Comparison of ENCODE assay signal across 21 cellular contexts in the genomic region with DNA sequence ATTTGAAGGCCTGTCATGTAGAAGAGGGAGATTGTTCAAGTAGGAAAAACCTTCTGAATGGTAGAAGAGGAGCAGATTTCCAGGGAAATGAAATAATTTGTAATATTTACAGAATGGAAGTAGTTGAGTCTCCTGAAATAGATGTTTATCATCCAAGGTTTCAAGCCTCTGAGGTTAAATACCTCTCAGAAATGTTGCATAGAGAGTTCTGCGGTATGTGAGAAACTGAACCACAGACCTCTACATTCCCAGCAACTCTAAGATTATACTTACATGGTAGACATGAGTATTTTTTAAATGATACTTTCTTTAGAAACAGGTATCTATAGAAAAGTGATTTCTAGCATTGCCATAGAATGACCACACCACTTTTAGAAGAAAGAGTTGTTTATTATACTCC.
"Had no signal": no experiment of that assay in that cellular context is flagged by ENCODE, and none has a peak within 500 bp of the region (broad histone marks: within the 10 kb centered on the region; RNA-seq: fewer than 3 reads in every experiment).

No MANE protein-coding gene starts in this region.

- DNase-seq: activated CD8-positive, alpha-beta memory T cell treated with anti-CD3 and anti-CD28 coated beads, Interleukin-2, amount 50 U/mL, for 48 hours; activated CD8-positive, alpha-beta T cell treated with anti-CD3 and anti-CD28 coated beads for 36 hours; activated gamma-delta T cell treated with Interleukin-2 at 50 U/mL for 16 hours; amygdala; erythroblast; mucosa of descending colon; naive thymus-derived CD4-positive, alpha-beta T cell; small intestine; stimulated activated CD4-positive, alpha-beta T cell treated with anti-CD3 and anti-CD28 coated beads, Interleukin-4, amount 100 ng/mL, for 4 hours; stimulated activated CD8-positive, alpha-beta memory T cell treated with anti-CD3 and anti-CD28 coated beads, Interleukin-4, amount 100 ng/mL, for 48 hours; stimulated activated naive CD4-positive, alpha-beta T cell treated with Interleukin-2 at 50 U/mL for 16 hours; substantia nigra; T-helper 17 cell; uterus; WERI-Rb-1 had no signal

- H3K36me3 Mint-ChIP-seq: activated naive CD8-positive, alpha-beta T cell; naive thymus-derived CD4-positive, alpha-beta T cell had no signal

- H3K36me3 ChIP-seq: gastroesophageal sphincter, right atrium auricular region, tibial nerve, uterus, WERI-Rb-1 had no signal

- H3K4me3 ChIP-seq: gastroesophageal sphincter, mucosa of descending colon, right atrium auricular region, tibial nerve, uterus had no signal

- H3K27ac ChIP-seq: gastroesophageal sphincter, right atrium auricular region, tibial nerve, uterus, WERI-Rb-1 had no signal

- ATAC-seq: activated CD8-positive, alpha-beta T cell treated with anti-CD3 and anti-CD28 coated beads for 36 hours; gastroesophageal sphincter; left lobe of liver; mucosa of descending colon; naive thymus-derived CD4-positive, alpha-beta T cell; T-helper 17 cell had no signal

- H3K9me3 ChIP-seq: gastroesophageal sphincter, mucosa of descending colon, right atrium auricular region, tibial nerve, uterus had no signal

- H3K4me3 Mint-ChIP-seq: activated CD8-positive, alpha-beta T cell treated with anti-CD3 and anti-CD28 coated beads for 36 hours; activated naive CD8-positive, alpha-beta T cell; naive thymus-derived CD4-positive, alpha-beta T cell; T-helper 17 cell had no signal

- H3K27me3 ChIP-seq: gastroesophageal sphincter, right atrium auricular region, tibial nerve, uterus had no signal

- H3K4me1 Mint-ChIP-seq: naive thymus-derived CD4-positive, alpha-beta T cell; T-helper 17 cell had no signal

- H3K9me3 Mint-ChIP-seq: activated CD8-positive, alpha-beta T cell treated with anti-CD3 and anti-CD28 coated beads for 36 hours had no signal

- H3K4me1 ChIP-seq: gastroesophageal sphincter, right atrium auricular region, tibial nerve, uterus had no signal

- H3K27me3 Mint-ChIP-seq: activated CD8-positive, alpha-beta T cell treated with anti-CD3 and anti-CD28 coated beads for 36 hours; activated naive CD8-positive, alpha-beta T cell; progenitor cell of endocrine pancreas; T-helper 17 cell had no signal

- H3K27ac Mint-ChIP-seq: activated CD8-positive, alpha-beta T cell treated with anti-CD3 and anti-CD28 coated beads for 36 hours; activated naive CD8-positive, alpha-beta T cell; naive thymus-derived CD4-positive, alpha-beta T cell; progenitor cell of endocrine pancreas; T-helper 17 cell had no signal
